In the genomic region with DNA sequence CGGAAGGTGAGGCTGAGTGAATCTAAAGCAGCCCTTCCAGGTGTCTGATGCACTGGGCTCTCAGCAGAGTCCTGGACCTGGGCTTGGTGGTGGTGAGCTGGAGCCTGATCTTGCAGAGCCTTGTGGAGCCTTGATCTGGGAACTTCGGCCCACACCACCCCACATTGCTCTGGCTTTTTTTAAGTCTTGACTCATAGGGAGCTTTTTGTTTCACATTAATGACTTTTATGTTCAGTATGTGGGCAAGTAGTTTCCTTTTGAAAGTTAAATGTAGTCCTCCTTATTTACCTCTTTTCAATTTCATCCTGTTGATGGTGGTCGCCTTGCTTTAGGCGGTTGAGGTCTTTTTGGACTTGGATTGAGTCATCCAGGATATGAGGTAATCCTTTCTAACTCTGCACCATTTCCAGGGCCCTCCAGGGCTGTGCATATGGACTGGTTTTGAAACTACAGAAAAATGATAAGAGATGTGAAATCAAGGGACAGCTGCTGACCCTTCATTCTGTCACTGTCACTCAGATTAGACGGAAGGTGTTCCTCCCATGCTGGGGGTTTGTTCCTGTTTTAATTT, we compare ENCODE assay signal across 12 cellular contexts. TPM values are rescaled to one million over a fixed set of nuclear protein-coding genes. Genes with fewer than 3 reads are reported as not detected.
DNase-seq lines count a peak whose midpoint lies in the region; ATAC-seq and TF ChIP-seq lines count a peak whose summit lies in the region.
"Had no signal": no experiment of that assay in that cellular context is flagged by ENCODE, and none has a peak within 500 bp of the region (broad histone marks: within the 10 kb centered on the region; RNA-seq: fewer than 3 reads in every experiment).

No MANE protein-coding gene starts in this region.

- no peak overlapping the region for H3K23ac ChIP-seq in trophoblast cell (ENCODE audit: low read length)

- no peak overlapping the region for H3K4me3 ChIP-seq in trophoblast cell (ENCODE audit: low read depth, low read length)
- no peak overlapping the region for H3K4me3 ChIP-seq in lower leg skin (ENCODE audit: low read depth, poor library complexity, severe bottlenecking)
- H3K4me3 ChIP-seq: A549, PC-9 had no signal

- H3K36me3 ChIP-seq in trophoblast cell (ENCODE audit: control insufficient read depth in 1 of 2, insufficient read depth in 2 of 2, low read length in 2 of 2), result no peaks in the 10 kb centered on the region

- no CpG with 5 or more reads among the region's 5 CpGs for WGBS in trophoblast cell (ENCODE audit: extremely low coverage, insufficient coverage, insufficient read length)
- WGBS in lower leg skin, 2 donors, result 57 to 81% methylated on average over 5 of the region's 5 CpGs

- H4K8ac ChIP-seq in trophoblast cell (ENCODE audit: low read depth, low read length), result no peak overlapping the region

- H3K18ac ChIP-seq in trophoblast cell (ENCODE audit: low read length), result no peak overlapping the region

- H3K4me2 ChIP-seq in trophoblast cell (ENCODE audit: low read length), result no peak overlapping the region
- H3K4me2 ChIP-seq: A549, PC-9 had no signal

- H3K9me3 ChIP-seq in trophoblast cell (ENCODE audit: insufficient read depth, low read depth, low read length), result no peaks in the 10 kb centered on the region
- H3K9me3 ChIP-seq: A549 had no signal

- TF ChIP-seq CTCF in lower leg skin (IDR thresholded peaks at IDR 0.05), result no peak

- no peak overlapping the region for H3K4ac ChIP-seq in trophoblast cell (ENCODE audit: low read depth, low read length)

- H4K12ac ChIP-seq in trophoblast cell (ENCODE audit: low read depth, low read length), result no peak overlapping the region

- intact Hi-C loops in lower leg skin (cut with DNase I; ENCODE audit: low total_unique reads), result no loop called here

- H2AK5ac ChIP-seq in trophoblast cell (ENCODE audit: low read length), result no peak overlapping the region

- H4K91ac ChIP-seq in trophoblast cell (ENCODE audit: low read depth, low read length), result peak overlapping the region; percentile 33

- H3K27ac ChIP-seq in trophoblast cell (ENCODE audit: low read depth, low read length), result no peak overlapping the region
- H3K27ac ChIP-seq: A549, PC-9 had no signal

- no peaks in the 10 kb centered on the region for H3K27me3 ChIP-seq in trophoblast cell (ENCODE audit: insufficient read depth, low read length)

- no peak overlapping the region for H2BK120ac ChIP-seq in trophoblast cell (ENCODE audit: insufficient read depth, low read length, poor library complexity)

- H2BK5ac ChIP-seq in trophoblast cell (ENCODE audit: low read depth, low read length, poor library complexity), result no peak overlapping the region

- no peak for TF ChIP-seq POLR2A in lower leg skin (IDR thresholded peaks at IDR 0.05)

- no peak overlapping the region for H3K9ac ChIP-seq in trophoblast cell (ENCODE audit: low read length)

- no peaks in the 10 kb centered on the region for H3K79me1 ChIP-seq in trophoblast cell (ENCODE audit: low read length)

- H3K79me2 ChIP-seq in trophoblast cell (ENCODE audit: control insufficient read depth, insufficient read depth, low read length, poor library complexity), result no peaks in the 10 kb centered on the region

- no peak overlapping the region for H2AFZ ChIP-seq in trophoblast cell (ENCODE audit: insufficient read depth, low read length, poor library complexity)
- H2AFZ ChIP-seq: PC-9 had no signal

- H3K4me1 ChIP-seq in trophoblast cell (ENCODE audit: control insufficient read depth in 1 of 2, insufficient read depth in 2 of 2, low read length in 2 of 2), result peaks cover 6 to 8% of the 10 kb centered on the region in 2 experiments

- H3K14ac ChIP-seq in trophoblast cell (ENCODE audit: low read length), result peak overlapping the region; percentile 2

- no peak for DNase-seq in activated CD4-positive, CD25-positive, alpha-beta regulatory T cell treated with anti-CD3 and anti-CD28 coated beads, Interleukin-2, amount 50 U/mL, for 72 hours
- DNase-seq in RPMI7951 (ENCODE audit: low read depth) (peak; percentile 35), trophoblast cell (peak in 1 of 2 donors; percentile 10), lower leg skin (ENCODE audit: low spot score in 2 of 2) (no peak), SW 1271 (lab: John Stamatoyannopoulos, UW) (no peak), T-helper 9 cell (no peak)

- ATAC-seq in activated CD4-positive, CD25-positive, alpha-beta regulatory T cell treated with anti-CD3 and anti-CD28 coated beads, Interleukin-2, amount 50 U/mL, for 24 hours, result peak; percentile 38 to 58
- peak; percentile 45 for ATAC-seq in HG02763 (IDR thresholded peaks at IDR 0.05; ENCODE audit: unreplicated experiment)

- peak overlapping the region; percentile 0 for H2BK12ac ChIP-seq in trophoblast cell (ENCODE audit: low read length)

RNA-seq across cellular contexts. Expression of gene NRAP, which starts 2.9 kb away (rescaled TPM):
- total RNA-seq in RPMI7951 (2014; rRNA removed; shearing (Covaris generic)), result not detected in 2 replicates
- 0.01 TPM in 2 replicates for polyA plus RNA-seq in trophoblast cell (2013)
- total RNA-seq in lower leg skin, result under 1 TPM in 3 of 4 donors, not detected in 1; 0.05 to 0.13 (median 0.13) TPM
- total RNA-seq: H1, kidney epithelial cell, PC-9 had no signal
- polyA plus RNA-seq: A549, H1 had no signal

RNA-seq across cellular contexts. Expression of gene CASP7, which starts 12.9 kb away (rescaled TPM):
- 40.4 and 53.1 TPM in 2 replicates for total RNA-seq in RPMI7951 (2014; rRNA removed; shearing (Covaris generic))
- 3.5 and 3.6 TPM in 2 replicates for polyA plus RNA-seq in trophoblast cell (2013)
- total RNA-seq in lower leg skin, result 10 to 100 TPM; 18.3 to 30.8 (median 23.5) TPM
